8 cellular contexts compared by ENCODE assay signal in the genomic region with DNA sequence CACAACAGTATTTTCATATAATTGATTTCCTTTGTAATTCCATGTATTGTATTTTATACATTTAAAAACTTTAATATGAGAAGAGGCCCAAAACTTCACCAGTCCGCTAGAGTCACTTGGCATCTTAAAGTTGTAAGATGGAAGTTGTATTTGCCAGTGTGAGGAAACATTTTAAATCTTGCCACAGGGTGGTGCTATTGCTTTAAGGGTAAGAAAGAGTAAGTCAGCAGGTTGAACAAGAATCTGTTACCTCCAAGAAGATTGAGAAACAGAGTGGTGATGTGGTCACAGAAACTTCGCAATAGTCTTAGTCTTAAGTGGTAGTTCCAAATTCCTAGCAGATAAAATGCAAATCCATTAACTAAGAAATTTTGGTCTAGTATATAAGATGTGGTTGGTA. TPM values are rescaled to one million over a fixed set of nuclear protein-coding genes. Genes with fewer than 3 reads are reported as not detected.
DNase-seq lines count a peak whose midpoint lies in the region; ATAC-seq, FAIRE-seq and TF ChIP-seq lines count a peak whose summit lies in the region.

No MANE protein-coding gene starts in this region.

- H3K4me1 Mint-ChIP-seq in endothelial cell (ENCODE audit: unreplicated experiment): peaks cover 4% of the 10 kb centered on the region

- DNase-seq in NCI-H187 treated with DMSO at 0.1 percent for 48 hours (lab: John Stamatoyannopoulos, UW): peak; percentile 21
- DNase-seq in NCI-H187 (lab: John Stamatoyannopoulos, UW): no peak
- peak; percentile 11 for DNase-seq in H54 (ENCODE audit: insufficient read length, low spot score)
- peak; percentile 74 for DNase-seq in NCI-H1092 treated with DMSO at 0.1 percent for 48 hours (lab: John Stamatoyannopoulos, UW)
- peak; percentile 91 for DNase-seq in SKM-1 treated with dmso at 0.1 percent for 144 hours (lab: John Stamatoyannopoulos, UW; ENCODE audit: unreplicated experiment)
- peak; percentile 68 for DNase-seq in endothelial cell (ENCODE audit: low spot score)
- DNase-seq in mucosa of descending colon: peak in 1 of 3 donors; percentile 83
- DNase-seq in aorta: no peak

- H3K36me3 ChIP-seq in mucosa of descending colon (ENCODE audit: low read depth): no peaks in the 10 kb centered on the region
- no peaks in the 10 kb centered on the region for H3K36me3 ChIP-seq in aorta (ENCODE audit: control insufficient read depth in 1 of 2, insufficient read depth in 2 of 2, low read length in 1 of 2)

- TF ChIP-seq CTCF in endothelial cell (IDR thresholded peaks at IDR 0.05; ENCODE audit: unreplicated experiment): peak; percentile 65
- TF ChIP-seq CTCF in mucosa of descending colon (IDR thresholded peaks at IDR 0.05): no peak

- H3K36me3 Mint-ChIP-seq in endothelial cell (ENCODE audit: low read depth, unreplicated experiment): no peaks in the 10 kb centered on the region

- no peaks in the 10 kb centered on the region for H3K4me1 ChIP-seq in mucosa of descending colon (ENCODE audit: low read depth)
- H3K4me1 ChIP-seq in aorta (ENCODE audit: control insufficient read depth in 1 of 2, insufficient read depth in 2 of 2, low read length in 2 of 2): no peaks in the 10 kb centered on the region

- peak; percentile 86 for ATAC-seq in mucosa of descending colon
- no peak for ATAC-seq in aorta (ENCODE audit: low FRiP score)

- H3K27ac ChIP-seq in aorta (ENCODE audit: low read depth in 1 of 2, low read length in 2 of 2): no peak overlapping the region

- peak; percentile 97 for FAIRE-seq in H54 (lab: Jason Lieb, UNC)

- no peak overlapping the region for H3K27ac Mint-ChIP-seq in endothelial cell (ENCODE audit: unreplicated experiment)

- no peak overlapping the region for H3K4me3 Mint-ChIP-seq in endothelial cell (ENCODE audit: unreplicated experiment)

- no peaks in the 10 kb centered on the region for H3K9me3 Mint-ChIP-seq in endothelial cell (ENCODE audit: unreplicated experiment)

- H3K4me3 ChIP-seq in mucosa of descending colon: no peak overlapping the region
- H3K4me3 ChIP-seq in aorta (ENCODE audit: low read length in 2 of 2): no peak overlapping the region

- peaks cover 1% of the 10 kb centered on the region for H3K27me3 Mint-ChIP-seq in endothelial cell (ENCODE audit: unreplicated experiment)

- intact Hi-C loops in mucosa of descending colon (cut with DNase I, micrococcal nuclease) (loop anchor here in 1 of 2 donors (10.0 kb wide), 2 partner anchors 170 to 250 kb away; no protein-coding TSS in a partner anchor), aorta (cut with DNase I) (loop anchor here (2.0 to 5.0 kb wide), 3 partner anchors 168 to 252 kb away; no protein-coding TSS in a partner anchor)

- 46% methylated on average over 2 of the region's 2 CpGs for WGBS in aorta, 2 donors

- H3K9me3 ChIP-seq in mucosa of descending colon (no peaks in the 10 kb centered on the region), aorta (ENCODE audit: control insufficient read depth, low read length) (no peaks in the 10 kb centered on the region)

- no peaks in the 10 kb centered on the region for H3K27me3 ChIP-seq in aorta (ENCODE audit: control insufficient read depth in 1 of 2, insufficient read depth in 2 of 2, low read length in 1 of 2)

- no peak for TF ChIP-seq POLR2A in H54 (IDR thresholded peaks at IDR 0.05; ENCODE audit: low read depth, low read length)

RNA-seq across cellular contexts. Expression of gene RANBP6, which starts 39.8 kb away (rescaled TPM):
- total RNA-seq in endothelial cell (ENCODE audit: unreplicated experiment): 19.1 TPM
- total RNA-seq in mucosa of descending colon: 10 to 100 TPM in 1 of 3 donors, 1 to 10 TPM in 2; 7.9 to 13.1 (median 9.8) TPM
- total RNA-seq in aorta: 10 to 100 TPM; 14.0 TPM
- 1 to 10 TPM; 2.4 to 7.7 TPM for polyA plus RNA-seq in aorta

Comparison
In these comparisons a context has a peak if more than half of its experiments do, and no peak if none do; other contexts are left out.
1. DNase-seq: peak in NCI-H187 treated with DMSO at 0.1 percent for 48 hours (single experiment), H54 (single experiment), NCI-H1092 treated with DMSO at 0.1 percent for 48 hours (single experiment), SKM-1 treated with dmso at 0.1 percent for 144 hours (single experiment) and endothelial cell (single experiment); none in NCI-H187 (0 of 2) and aorta (0 of 2).